In genomic region chr1:145995964-145996432, GRCh38 we compare ENCODE assay signal across 6 cellular contexts.
DNase-seq lines count a peak whose midpoint lies in the region; ATAC-seq lines count a peak whose summit lies in the region.

No MANE protein-coding gene starts in this region.

- H3K27ac ChIP-seq in caudate nucleus (ENCODE audit: low read depth, low read length): peak overlapping the region; percentile 94

- ATAC-seq in HG02610 (IDR thresholded peaks at IDR 0.05; ENCODE audit: unreplicated experiment): no peak

- DNase-seq in DMS53 (lab: John Stamatoyannopoulos, UW) (peak; percentile 55), DMS53 treated with DMSO at 0.1 percent for 48 hours (lab: John Stamatoyannopoulos, UW; ENCODE audit: unreplicated experiment) (no peak), caudate nucleus (lab: John Stamatoyannopoulos, UW) (peak in 4 of 61 donors; percentile 5 to 28 (median 8)), pons (ENCODE audit: low spot score) (peak; percentile 40), LoVo (ENCODE audit: low spot score) (no peak)

Comparison
In these comparisons a context has a peak if more than half of its experiments do, and no peak if none do; other contexts are left out.
1. DNase-seq: peak in DMS53 (single experiment) and pons (single experiment); none in DMS53 treated with DMSO at 0.1 percent for 48 hours (single experiment) and LoVo (single experiment).